ENCODE assay signal across 13 cellular contexts in genomic region chr2:19897623-19898245, GRCh38. TPM values are rescaled to one million over a fixed set of nuclear protein-coding genes. Genes with fewer than 3 reads are reported as not detected.
A peak's percentile ranks its signal among the peaks of the same experiment; 100 is the strongest.
DNase-seq lines count a peak whose midpoint lies in the region; ATAC-seq and TF ChIP-seq lines count a peak whose summit lies in the region.
"Had no signal": no experiment of that assay in that cellular context is flagged by ENCODE, and none has a peak within 500 bp of the region (broad histone marks: within the 10 kb centered on the region; RNA-seq: fewer than 3 reads in every experiment).

No MANE protein-coding gene starts in this region.

- WGBS in lower leg skin, 2 donors: 60 to 62% methylated on average over 5 of the region's 5 CpGs

- ATAC-seq in GM23338 (no peak), foreskin keratinocyte (no peak)

- no peaks in the 10 kb centered on the region for H3F3A ChIP-seq in GM23338 (replicated peaks; ENCODE audit: low read depth)

- peaks cover 23% of the 10 kb centered on the region for H3K79me2 ChIP-seq in GM23338 (replicated peaks; ENCODE audit: insufficient read depth)

- intact Hi-C loops in CD4-positive, alpha-beta memory T cell (cut with micrococcal nuclease): no loop called here
- intact Hi-C loops in lower leg skin (cut with DNase I; ENCODE audit: low total_unique reads): no loop called here

- no peaks in the 10 kb centered on the region for H3K36me3 ChIP-seq in CD4-positive, alpha-beta memory T cell (ENCODE audit: insufficient read depth, low read length)
- H3K36me3 ChIP-seq in GM23338 (ENCODE audit: insufficient read depth): no peaks in the 10 kb centered on the region
- H3K36me3 ChIP-seq: sigmoid colon, transverse colon had no signal

- POLR2A ChIA-PET in CD4-positive, alpha-beta memory T cell (lab: Charles Lee; ENCODE audit: partially characterized antibody): interaction anchor here (1.5 kb wide), 2 partner anchors 16 to 550 kb away, joined by 3 read pairs; no protein-coding TSS in a partner anchor

- no peak overlapping the region for H2AFZ ChIP-seq in GM23338

- H3K4me3 Mint-ChIP-seq in CD4-positive, alpha-beta memory T cell: peak overlapping the region in 5 of 8 donors; percentile 31 to 65 (median 53)
- H3K4me3 Mint-ChIP-seq in GM23338 (no peak overlapping the region), neural crest cell (peak overlapping the region; percentile 55)
- peak overlapping the region; percentile 50 for H3K4me3 Mint-ChIP-seq in activated naive CD8-positive, alpha-beta T cell
- H3K4me3 Mint-ChIP-seq: activated CD4-positive, alpha-beta memory T cell treated with anti-CD3 and anti-CD28 coated beads, Interleukin-2, amount 10 ng/mL, durations not matched to agents 7 days and 5 days had no signal

- H3K27me3 ChIP-seq in CD4-positive, alpha-beta memory T cell (ENCODE audit: insufficient read depth, low read length): no peaks in the 10 kb centered on the region
- H3K27me3 ChIP-seq in GM23338 (ENCODE audit: insufficient read depth) (no peaks in the 10 kb centered on the region), foreskin keratinocyte (no peaks in the 10 kb centered on the region)
- H3K27me3 ChIP-seq: sigmoid colon, transverse colon had no signal

- H3K9me2 ChIP-seq in GM23338 (ENCODE audit: insufficient read depth): no peaks in the 10 kb centered on the region

- no peak for DNase-seq in CD4-positive, alpha-beta memory T cell
- DNase-seq in GM23338 (ENCODE audit: low spot score) (no peak), neural crest cell (ENCODE audit: low read depth, low spot score) (no peak), foreskin keratinocyte (no peak), lower leg skin (ENCODE audit: low spot score in 2 of 2) (no peak)
- DNase-seq in effector CD8-positive, alpha-beta T cell (lab: John Stamatoyannopoulos, UW): no peak
- DNase-seq: activated CD4-positive, alpha-beta memory T cell treated with anti-CD3 and anti-CD28 coated beads, Interleukin-2, amount 10 ng/mL, durations not matched to agents 7 days and 5 days; amniotic stem cell; foreskin melanocyte; NCI-H345; sigmoid colon; transverse colon had no signal

- CTCF ChIA-PET in CD4-positive, alpha-beta memory T cell (lab: Charles Lee; ENCODE audit: partially characterized antibody): interaction anchor here (1.0 to 1.1 kb wide), 2 partner anchors 34 to 534 kb away, joined by 3 to 4 read pairs; no protein-coding TSS in a partner anchor

- no peaks in the 10 kb centered on the region for H3K9me3 ChIP-seq in CD4-positive, alpha-beta memory T cell (ENCODE audit: control insufficient read depth in 1 of 2, low read length in 2 of 2)
- H3K9me3 ChIP-seq: sigmoid colon, transverse colon had no signal

- peaks cover 5 to 33% of the 10 kb centered on the region in 2 donors for H3K36me3 Mint-ChIP-seq in CD4-positive, alpha-beta memory T cell
- H3K36me3 Mint-ChIP-seq in GM23338 (ENCODE audit: low read depth) (no peaks in the 10 kb centered on the region), neural crest cell (ENCODE audit: low read depth) (no peaks in the 10 kb centered on the region)
- no peaks in the 10 kb centered on the region for H3K36me3 Mint-ChIP-seq in activated naive CD8-positive, alpha-beta T cell

- peaks cover 60% of the 10 kb centered on the region for H3K4me1 ChIP-seq in CD4-positive, alpha-beta memory T cell (ENCODE audit: insufficient read depth, low read length)
- H3K4me1 ChIP-seq in GM23338 (ENCODE audit: insufficient read depth) (peaks cover 3% of the 10 kb centered on the region; the same call in 1 of the 2 replicates), foreskin keratinocyte (peaks cover 3% of the 10 kb centered on the region)

- no peak overlapping the region for H3K4me3 ChIP-seq in CD4-positive, alpha-beta memory T cell (ENCODE audit: low read length in 2 of 2)
- no peak overlapping the region for H3K4me3 ChIP-seq in GM23338
- H3K4me3 ChIP-seq in lower leg skin (ENCODE audit: low read depth, poor library complexity, severe bottlenecking): no peak overlapping the region
- H3K4me3 ChIP-seq: sigmoid colon, transverse colon had no signal

- TF ChIP-seq CTCF in GM23338 (conservative IDR thresholded peaks at IDR 0.05; ENCODE audit: low read depth in 2 of 2) (no peak), neural crest cell (conservative IDR thresholded peaks at IDR 0.05) (no peak), foreskin keratinocyte (conservative IDR thresholded peaks at IDR 0.05) (no peak), lower leg skin (IDR thresholded peaks at IDR 0.05) (no peak)

- H3K27ac Mint-ChIP-seq in CD4-positive, alpha-beta memory T cell: peak overlapping the region in 3 of 7 donors; percentile 21 to 80 (median 37)
- H3K27ac Mint-ChIP-seq in GM23338 (peak overlapping the region; percentile 23; the same call in 1 of the 2 replicates), neural crest cell (ENCODE audit: unreplicated experiment) (no peak overlapping the region)
- H3K27ac Mint-ChIP-seq in activated naive CD8-positive, alpha-beta T cell: peak overlapping the region; percentile 75
- H3K27ac Mint-ChIP-seq: activated CD4-positive, alpha-beta memory T cell treated with anti-CD3 and anti-CD28 coated beads, Interleukin-2, amount 10 ng/mL, durations not matched to agents 7 days and 5 days had no signal

- H3K9me3 Mint-ChIP-seq in CD4-positive, alpha-beta memory T cell: no peaks in the 10 kb centered on the region
- H3K9me3 Mint-ChIP-seq in GM23338 (no peaks in the 10 kb centered on the region), neural crest cell (no peaks in the 10 kb centered on the region)
- H3K9me3 Mint-ChIP-seq in activated naive CD8-positive, alpha-beta T cell (ENCODE audit: low read depth): no peaks in the 10 kb centered on the region
- H3K9me3 Mint-ChIP-seq: activated CD4-positive, alpha-beta memory T cell treated with anti-CD3 and anti-CD28 coated beads, Interleukin-2, amount 10 ng/mL, durations not matched to agents 7 days and 5 days had no signal

- H3K4me2 ChIP-seq in GM23338: no peak overlapping the region

- TF ChIP-seq POLR2A in lower leg skin (IDR thresholded peaks at IDR 0.05): no peak

- H3K27me3 Mint-ChIP-seq in CD4-positive, alpha-beta memory T cell: no peaks in the 10 kb centered on the region
- H3K27me3 Mint-ChIP-seq in GM23338 (ENCODE audit: insufficient read depth, low read depth, poor library complexity) (peaks cover 7% of the 10 kb centered on the region), neural crest cell (ENCODE audit: low read depth) (no peaks in the 10 kb centered on the region)
- no peaks in the 10 kb centered on the region for H3K27me3 Mint-ChIP-seq in activated naive CD8-positive, alpha-beta T cell
- H3K27me3 Mint-ChIP-seq: activated CD4-positive, alpha-beta memory T cell treated with anti-CD3 and anti-CD28 coated beads, Interleukin-2, amount 10 ng/mL, durations not matched to agents 7 days and 5 days had no signal

- no peak overlapping the region for H3K27ac ChIP-seq in CD4-positive, alpha-beta memory T cell (ENCODE audit: low read depth, low read length)
- H3K27ac ChIP-seq in GM23338 (ENCODE audit: low read depth) (no peak overlapping the region), foreskin keratinocyte (no peak overlapping the region)
- H3K27ac ChIP-seq: sigmoid colon, transverse colon had no signal

- no peaks in the 10 kb centered on the region; the same call in 1 of the 2 replicates for H4K20me1 ChIP-seq in GM23338 (replicated peaks; ENCODE audit: insufficient read depth)

- peaks cover 29 to 74% (median 44%) of the 10 kb centered on the region in 4 donors for H3K4me1 Mint-ChIP-seq in CD4-positive, alpha-beta memory T cell
- H3K4me1 Mint-ChIP-seq in GM23338 (peaks cover 11% of the 10 kb centered on the region), neural crest cell (peaks cover 46% of the 10 kb centered on the region)
- H3K4me1 Mint-ChIP-seq in activated naive CD8-positive, alpha-beta T cell (ENCODE audit: low read depth): peaks cover 64% of the 10 kb centered on the region

TF ChIP-seq in GM23338, 12 proteins besides CTCF, POLR2A, EP300 and RAD21 (continues in another document):
- no peak for TF ChIP-seq REST (IDR thresholded peaks at IDR 0.05; ENCODE audit: unreplicated experiment)
- no peak for TF ChIP-seq JUNB (IDR thresholded peaks at IDR 0.05; ENCODE audit: unreplicated experiment)
- TF ChIP-seq EZH2phosphoT487 (IDR thresholded peaks at IDR 0.05; ENCODE audit: unreplicated experiment): no peak
- TF ChIP-seq EZH2 (IDR thresholded peaks at IDR 0.05; ENCODE audit: low read depth, unreplicated experiment): no peak
- no peak for TF ChIP-seq ZNF114 (CRISPR knock-in tag; IDR thresholded peaks at IDR 0.05)

RNA-seq across cellular contexts. Expression of gene TTC32, which starts 4.0 kb away (rescaled TPM):
- total RNA-seq in CD4-positive, alpha-beta memory T cell: 10 to 100 TPM; 44.4 to 48.7 TPM
- 10 to 100 TPM; 24.3 to 34.2 TPM for polyA plus RNA-seq in CD4-positive, alpha-beta memory T cell
- 4.6 and 4.9 TPM in 2 replicates for total RNA-seq in GM23338 (2014; rRNA removed; shearing (Covaris generic))
- 17.0 and 22.8 TPM in 2 replicates for polyA plus RNA-seq in GM23338 (2016; fragmentation: Nextera tagmentation; extraction: Ambion mirVana)
- 13.1 and 13.5 TPM in 2 replicates for total RNA-seq in neural crest cell
- total RNA-seq in foreskin keratinocyte: 4.2 and 5.2 TPM in 2 replicates
- polyA plus RNA-seq in foreskin keratinocyte: 2.8 and 5.2 TPM in 2 replicates
- total RNA-seq in lower leg skin: 10 to 100 TPM; 11.5 to 18.6 (median 14.1) TPM
